In genomic region chr3:142953443-142953842, GRCh38 we compare ENCODE assay signal across 25 cellular contexts. TPM values are rescaled to one million over a fixed set of nuclear protein-coding genes. Genes with fewer than 3 reads are reported as not detected.
"Had no signal": no experiment of that assay in that cellular context is flagged by ENCODE, and none has a peak within 500 bp of the region (broad histone marks: within the 10 kb centered on the region; RNA-seq: fewer than 3 reads in every experiment).

No MANE protein-coding gene starts in this region.

- H3K9ac ChIP-seq: SK-N-SH had no signal

- H3K4me2 ChIP-seq: SK-N-SH had no signal

- H3K36me3 Mint-ChIP-seq: IgD-negative memory B cell, T-cell had no signal

- DNase-seq: KBM-7, MV-4-11, NCI-H1048, NCI-H1105, NCI-H1417 treated with DMSO at 0.1 percent for 48 hours, NCI-H146, NCI-H1694 treated with DMSO at 0.1 percent for 48 hours, NCI-H1930, NCI-H2081, NCI-H2107, NCI-H2227 treated with DMSO at 0.1 percent for 48 hours, NCI-H510A, NCI-H524 treated with DMSO at 0.1 percent for 48 hours, NCI-H774, Right ventricle myocardium superior, RPMI8226, SIG-M5, SK-N-SH, SW 1271, T-cell had no signal

- H3K4me3 Mint-ChIP-seq: IgD-negative memory B cell, T-cell had no signal

- H3K9me3 ChIP-seq: SK-N-SH had no signal

- H3K27ac Mint-ChIP-seq: IgD-negative memory B cell, T-cell had no signal

- H3K9me3 Mint-ChIP-seq: IgD-negative memory B cell, T-cell had no signal

- ATAC-seq: T-cell had no signal

- FAIRE-seq: RCC 7860 had no signal

- H3K4me1 Mint-ChIP-seq: T-cell had no signal

RNA-seq across cellular contexts. Expression of gene PAQR9, which starts 10.0 kb away (rescaled TPM):
- total RNA-seq: HT1080, LHCN-M2, MCF 10A, T-cell had no signal
- polyA plus RNA-seq: IgD-negative memory B cell had no signal
